Comparison of ENCODE assay signal across 1 cellular context in the genomic region with DNA sequence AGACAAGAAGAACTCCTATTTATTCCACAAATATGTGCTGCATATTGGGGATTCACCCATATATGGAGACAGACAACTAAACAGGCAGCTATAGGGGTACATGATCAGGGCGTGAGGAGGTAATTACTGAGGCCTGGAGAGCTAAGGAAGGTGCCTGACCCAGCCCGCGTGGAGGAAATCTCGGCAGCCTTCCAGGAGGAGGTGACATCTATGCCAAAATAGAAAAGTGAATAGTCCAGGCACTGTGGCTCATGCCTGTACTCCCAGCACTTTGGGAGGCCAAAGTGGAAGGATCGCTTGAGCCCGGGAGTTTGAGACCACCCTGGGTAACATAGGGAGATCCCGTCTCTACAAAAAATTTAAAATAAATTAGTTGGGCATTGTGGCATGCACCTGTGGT.
TF ChIP-seq lines count a peak whose summit lies in the region.

No MANE protein-coding gene starts in this region.

TF ChIP-seq in K562, 482 proteins besides CTCF, POLR2A, EP300 and RAD21 (continued from another document):
- TF ChIP-seq E2F1 (CRISPR knock-in tag; IDR thresholded peaks at IDR 0.05) = no peak
- TF ChIP-seq, protein P1, sequence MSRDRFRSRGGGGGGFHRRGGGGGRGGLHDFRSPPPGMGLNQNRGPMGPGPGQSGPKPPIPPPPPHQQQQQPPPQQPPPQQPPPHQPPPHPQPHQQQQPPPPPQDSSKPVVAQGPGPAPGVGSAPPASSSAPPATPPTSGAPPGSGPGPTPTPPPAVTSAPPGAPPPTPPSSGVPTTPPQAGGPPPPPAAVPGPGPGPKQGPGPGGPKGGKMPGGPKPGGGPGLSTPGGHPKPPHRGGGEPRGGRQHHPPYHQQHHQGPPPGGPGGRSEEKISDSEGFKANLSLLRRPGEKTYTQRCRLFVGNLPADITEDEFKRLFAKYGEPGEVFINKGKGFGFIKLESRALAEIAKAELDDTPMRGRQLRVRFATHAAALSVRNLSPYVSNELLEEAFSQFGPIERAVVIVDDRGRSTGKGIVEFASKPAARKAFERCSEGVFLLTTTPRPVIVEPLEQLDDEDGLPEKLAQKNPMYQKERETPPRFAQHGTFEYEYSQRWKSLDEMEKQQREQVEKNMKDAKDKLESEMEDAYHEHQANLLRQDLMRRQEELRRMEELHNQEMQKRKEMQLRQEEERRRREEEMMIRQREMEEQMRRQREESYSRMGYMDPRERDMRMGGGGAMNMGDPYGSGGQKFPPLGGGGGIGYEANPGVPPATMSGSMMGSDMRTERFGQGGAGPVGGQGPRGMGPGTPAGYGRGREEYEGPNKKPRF (IDR thresholded peaks at IDR 0.05; ENCODE audit: low read depth, low read length) = no peak
- no peak for TF ChIP-seq NR3C1 (CRISPR knock-in tag; IDR thresholded peaks at IDR 0.05)
- TF ChIP-seq RBM17 (IDR thresholded peaks at IDR 0.05; ENCODE audit: borderline replicate concordance, low read depth, low read length) = no peak
- TF ChIP-seq USF2 (CRISPR knock-in tag; IDR thresholded peaks at IDR 0.05) = no peak
- no peak for TF ChIP-seq NEUROD1 (IDR thresholded peaks at IDR 0.05; ENCODE audit: borderline replicate concordance, low read depth, low read length, partially characterized antibody)
- TF ChIP-seq, protein P2, sequence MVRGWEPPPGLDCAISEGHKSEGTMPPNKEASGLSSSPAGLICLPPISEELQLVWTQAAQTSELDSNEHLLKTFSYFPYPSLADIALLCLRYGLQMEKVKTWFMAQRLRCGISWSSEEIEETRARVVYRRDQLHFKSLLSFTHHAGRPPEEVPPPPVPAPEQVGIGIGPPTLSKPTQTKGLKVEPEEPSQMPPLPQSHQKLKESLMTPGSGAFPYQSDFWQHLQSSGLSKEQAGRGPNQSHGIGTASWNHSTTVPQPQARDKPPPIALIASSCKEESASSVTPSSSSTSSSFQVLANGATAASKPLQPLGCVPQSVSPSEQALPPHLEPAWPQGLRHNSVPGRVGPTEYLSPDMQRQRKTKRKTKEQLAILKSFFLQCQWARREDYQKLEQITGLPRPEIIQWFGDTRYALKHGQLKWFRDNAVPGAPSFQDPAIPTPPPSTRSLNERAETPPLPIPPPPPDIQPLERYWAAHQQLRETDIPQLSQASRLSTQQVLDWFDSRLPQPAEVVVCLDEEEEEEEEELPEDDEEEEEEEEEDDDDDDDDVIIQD (CRISPR knock-in tag; IDR thresholded peaks at IDR 0.05) = no peak
